Comparison of ENCODE assay signal across 18 cellular contexts in the genomic region with DNA sequence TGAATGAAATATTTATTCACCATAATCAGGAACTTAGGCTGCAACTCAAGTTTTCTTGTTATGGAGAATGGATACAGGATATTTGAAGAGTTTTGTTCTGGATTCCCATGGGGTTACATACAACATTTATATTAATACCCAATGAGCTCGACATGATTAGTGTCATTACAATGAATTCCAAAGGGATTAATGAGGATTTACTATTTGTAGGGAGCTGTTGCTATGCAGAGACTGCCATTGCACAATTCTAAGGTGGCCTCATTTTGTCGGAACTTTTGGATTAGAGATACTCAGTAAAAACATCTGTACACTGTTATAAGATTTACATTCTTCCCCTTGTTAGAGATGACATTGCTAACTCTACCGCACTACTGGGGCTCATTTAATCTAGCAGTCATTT.
"Had no signal": no experiment of that assay in that cellular context is flagged by ENCODE, and none has a peak within 500 bp of the region (broad histone marks: within the 10 kb centered on the region; RNA-seq: fewer than 3 reads in every experiment).

No MANE protein-coding gene starts in this region.

- ATAC-seq: effector memory CD8-positive, alpha-beta T cell; foreskin keratinocyte; gastroesophageal sphincter; heart left ventricle; left cardiac atrium; left lung; left ventricle myocardium superior; lower lobe of right lung; mucosa of descending colon had no signal

- H3K4me2 ChIP-seq: hepatocyte had no signal

- H3K79me2 ChIP-seq: hepatocyte had no signal

- H3K9me3 ChIP-seq: colonic mucosa, esophagus muscularis mucosa, gastroesophageal sphincter, heart left ventricle, left lung, lower lobe of right lung, mucosa of descending colon had no signal

- H3K27ac ChIP-seq: colonic mucosa, esophagus muscularis mucosa, foreskin keratinocyte, gastroesophageal sphincter, heart left ventricle, hepatocyte, left lung, lower lobe of right lung had no signal

- H2AFZ ChIP-seq: hepatocyte had no signal

- H3K4me1 ChIP-seq: colonic mucosa, esophagus muscularis mucosa, foreskin keratinocyte, gastroesophageal sphincter, heart left ventricle, left lung, lower lobe of right lung had no signal

- H3K4me3 ChIP-seq: colonic mucosa, esophagus muscularis mucosa, gastroesophageal sphincter, heart left ventricle, hepatocyte, left lung, lower lobe of right lung, mucosa of descending colon had no signal

- H3K36me3 ChIP-seq: colonic mucosa, esophagus muscularis mucosa, gastroesophageal sphincter, heart left ventricle, left lung, lower lobe of right lung had no signal

- DNase-seq: colonic mucosa; cortex of kidney; effector CD8-positive, alpha-beta T cell; effector memory CD8-positive, alpha-beta T cell; endodermal cell; foreskin keratinocyte; heart left ventricle; hypothalamus; left cardiac atrium; left lung; left ventricle myocardium superior; lower lobe of right lung; mesenchymal stem cell; mucosa of descending colon; naive B cell had no signal

- H3K27me3 ChIP-seq: colonic mucosa, esophagus muscularis mucosa, foreskin keratinocyte, gastroesophageal sphincter, hepatocyte, left lung had no signal
